In the genomic region with DNA sequence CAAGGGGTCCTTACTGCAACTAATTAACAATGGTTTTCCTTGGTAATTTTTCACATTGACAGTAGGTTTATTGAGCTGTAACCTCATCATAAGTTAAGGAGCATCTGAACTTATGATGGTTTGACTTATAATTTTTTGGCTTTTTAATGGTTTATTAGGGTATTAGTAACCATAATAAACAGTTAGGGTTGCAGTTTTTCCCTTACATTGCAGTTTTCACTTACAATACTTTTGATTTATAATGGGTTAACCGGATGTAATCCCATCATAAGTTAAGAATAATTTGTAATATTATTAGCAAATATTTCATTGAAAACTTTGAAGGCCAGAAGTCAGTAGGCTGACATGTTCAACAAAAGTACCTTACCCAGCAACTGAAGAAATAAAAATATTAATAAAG, we compare ENCODE assay signal across 7 cellular contexts.
"Had no signal": no experiment of that assay in that cellular context is flagged by ENCODE, and none has a peak within 500 bp of the region (broad histone marks: within the 10 kb centered on the region; RNA-seq: fewer than 3 reads in every experiment).

No MANE protein-coding gene starts in this region.

- H3K4me1 Mint-ChIP-seq: IgD-negative memory B cell had no signal

- H3K36me3 Mint-ChIP-seq: IgD-negative memory B cell had no signal

- FAIRE-seq: HTR-8/SVneo had no signal

- H3K4me2 ChIP-seq: KMS-11 had no signal

- H3K9ac ChIP-seq: KMS-11 had no signal

- H3K27me3 Mint-ChIP-seq: IgD-negative memory B cell had no signal

- H3K27ac ChIP-seq: HL-60, KMS-11 had no signal

- H3K27ac Mint-ChIP-seq: IgD-negative memory B cell had no signal

- DNase-seq: Karpas-422, KBM-7, KG1 had no signal
